8 cellular contexts compared by ENCODE assay signal in the genomic region with DNA sequence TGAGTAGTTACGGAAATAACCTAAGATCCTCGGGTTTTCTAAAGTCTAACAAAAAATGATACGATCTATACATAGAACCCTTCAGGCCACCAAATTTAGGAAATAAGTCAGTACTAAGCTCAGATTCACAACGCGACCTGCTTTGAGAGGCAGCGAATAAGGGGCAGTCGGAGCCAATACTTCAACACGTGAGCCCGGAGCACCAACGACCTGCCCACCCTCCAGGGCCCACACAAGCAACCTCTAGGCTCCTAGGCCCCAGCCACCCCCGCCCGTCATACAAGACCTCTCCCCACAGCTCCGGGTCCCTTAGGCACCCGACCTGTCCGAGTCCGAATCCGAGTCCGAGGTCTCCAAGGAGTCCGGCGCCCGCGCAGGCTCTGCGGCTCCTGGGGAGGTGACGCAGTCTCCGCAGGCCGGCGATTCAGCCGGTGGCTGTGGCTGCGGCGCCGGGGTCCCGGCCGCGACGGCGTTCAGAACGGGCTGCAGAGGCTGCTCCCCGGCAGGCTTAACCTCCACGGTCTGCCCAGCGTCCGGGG.
DNase-seq lines count a peak whose midpoint lies in the region; ATAC-seq and TF ChIP-seq lines count a peak whose summit lies in the region.

No MANE protein-coding gene starts in this region.

- peaks cover 18% of the 10 kb centered on the region for H3K4me1 ChIP-seq in HUES6 (ENCODE audit: control insufficient read depth, insufficient read depth, low read length)

- in situ Hi-C loops in brain microvascular endothelial cell (cut with HindIII; ENCODE audit: low pct_ligation_motif_present, low sequenced_read_pairs), result no loop called here

- no peak for TF ChIP-seq CTCF in brain microvascular endothelial cell (IDR thresholded peaks at IDR 0.05; ENCODE audit: low read depth, low read length, missing control alignments)

- H3K27me3 ChIP-seq in HUES6 (ENCODE audit: control insufficient read depth, insufficient read depth, low read length) (no peaks in the 10 kb centered on the region), brain microvascular endothelial cell (replicated peaks) (no peaks in the 10 kb centered on the region)

- peak overlapping the region; percentile 97 for H3K4me3 ChIP-seq in HUES6 (ENCODE audit: low read depth, low read length)
- peak overlapping the region; percentile 82 for H3K4me3 ChIP-seq in brain microvascular endothelial cell (ENCODE audit: low read depth, low read length)

- peak; percentile 54 for ATAC-seq in GM21447 (IDR thresholded peaks at IDR 0.05; ENCODE audit: unreplicated experiment)

- DNase-seq in EH (ENCODE audit: low read depth), result peak; percentile 55
- DNase-seq in UCSD-AML1 (lab: John Stamatoyannopoulos, UW; ENCODE audit: unreplicated experiment), result peak; percentile 62
- DNase-seq in brain microvascular endothelial cell, result peak; percentile 35
- peak; percentile 27 for DNase-seq in inferior parietal cortex (ENCODE audit: extremely low spot score)
- DNase-seq in stimulated activated CD4-positive, alpha-beta T cell treated with anti-CD3 and anti-CD28 coated beads, Interleukin-12 subunit alpha, Interleukin-12 subunit beta, amount 100 ng/mL, for 4 hours, result peak; percentile 46
- DNase-seq in NCI-H1694 (lab: John Stamatoyannopoulos, UW), result no peak

- H3K9ac ChIP-seq in HUES6 (ENCODE audit: low read length), result peak overlapping the region; percentile 94

- peak overlapping the region; percentile 78 for H3K27ac ChIP-seq in HUES6 (ENCODE audit: low read depth, low read length)
- H3K27ac ChIP-seq in brain microvascular endothelial cell, result peak overlapping the region; percentile 91

- peaks cover 30% of the 10 kb centered on the region for H3K36me3 ChIP-seq in HUES6 (ENCODE audit: control insufficient read depth, insufficient read depth, low read length)
- no peaks in the 10 kb centered on the region for H3K36me3 ChIP-seq in brain microvascular endothelial cell (replicated peaks)

- no peaks in the 10 kb centered on the region for H3K9me3 ChIP-seq in HUES6 (ENCODE audit: control insufficient read depth, insufficient read depth, low read depth, low read length)
